6 cellular contexts compared by ENCODE assay signal in genomic region chr17:30736371-30736770, GRCh38.
DNase-seq lines count a peak whose midpoint lies in the region; ATAC-seq and TF ChIP-seq lines count a peak whose summit lies in the region.
"Not testable (repeated sequence)": the region's sequence is repeated elsewhere in the genome, so short reads cannot be mapped to it uniquely, and the experiment has no call there.

No MANE protein-coding gene starts in this region.

- POLR2A ChIA-PET in HEK293 (lab: Yijun Ruan, JAX) = not testable (repeated sequence)

- H3F3A ChIP-seq in neural progenitor cell (ENCODE audit: low read depth) = peaks cover 14% of the 10 kb centered on the region

- not testable (repeated sequence) for H3K27me3 ChIP-seq in dorsolateral prefrontal cortex, neural progenitor cell

- H3K36me3 ChIP-seq in HEK293 (ENCODE audit: control insufficient read depth in 2 of 2, insufficient read depth in 1 of 2, low read length in 2 of 2) = peaks cover 27 to 46% of the 10 kb centered on the region in 2 experiments
- not testable (repeated sequence) for H3K36me3 ChIP-seq in neural progenitor cell

- H3K36me3 Mint-ChIP-seq in activated CD4-positive, alpha-beta T cell treated with anti-CD3 and anti-CD28 coated beads, Interleukin-2, amount 10 ng/mL, durations not matched to agents 24 days and 14 days (ENCODE audit: low read depth) = peaks cover 47% of the 10 kb centered on the region
- H3K36me3 Mint-ChIP-seq in activated T-cell treated with anti-CD3 and anti-CD28 coated beads, Interleukin-2, amount 50 U/mL, for 24 hours (ENCODE audit: low read depth) = peaks cover 82% of the 10 kb centered on the region
- H3K36me3 Mint-ChIP-seq in neural progenitor cell = peaks cover 17% of the 10 kb centered on the region

- peak overlapping the region; percentile 5 for H3K27ac Mint-ChIP-seq in activated CD4-positive, alpha-beta T cell treated with anti-CD3 and anti-CD28 coated beads, Interleukin-2, amount 10 ng/mL, durations not matched to agents 24 days and 14 days
- H3K27ac Mint-ChIP-seq in activated T-cell treated with anti-CD3 and anti-CD28 coated beads, Interleukin-2, amount 50 U/mL, for 24 hours = peak overlapping the region; percentile 8
- H3K27ac Mint-ChIP-seq in neural progenitor cell = peak overlapping the region; percentile 46

- H3K9ac ChIP-seq in neural progenitor cell = not testable (repeated sequence)

- peaks cover 95% of the 10 kb centered on the region for H3K79me2 ChIP-seq in neural progenitor cell (ENCODE audit: low read depth)

- CTCF ChIA-PET in HEK293 (lab: Yijun Ruan, JAX) = not testable (repeated sequence)

- TF ChIP-seq CTCF in HEK293 (tag by site-specific recombination; IDR thresholded peaks at IDR 0.05); dorsolateral prefrontal cortex (IDR thresholded peaks at IDR 0.05 in 54 of 56, conservative IDR thresholded peaks at IDR 0.05 in 2 of 56; ENCODE audit: low read depth in 1 of 56, partially characterized antibody in 56 of 56); neural progenitor cell (IDR thresholded peaks at IDR 0.05): not testable (repeated sequence)

- H3K4me1 ChIP-seq in HEK293 (ENCODE audit: control insufficient read depth, insufficient read depth, low read length) = not testable (repeated sequence)
- H3K4me1 ChIP-seq in neural progenitor cell = peaks cover 24% of the 10 kb centered on the region

- not testable (repeated sequence) for H3K4me3 ChIP-seq in HEK293 (ENCODE audit: low read depth, low read length); neural progenitor cell
- peak overlapping the region in 10 of 59 donors; percentile 12 to 27 (median 17) for H3K4me3 ChIP-seq in dorsolateral prefrontal cortex

- peaks cover 88% of the 10 kb centered on the region for H4K20me1 ChIP-seq in neural progenitor cell (ENCODE audit: low read depth)

- H3K4me2 ChIP-seq in neural progenitor cell = not testable (repeated sequence)

- intact Hi-C loops in activated CD4-positive, alpha-beta T cell treated with anti-CD3 and anti-CD28 coated beads, Interleukin-2, amount 10 ng/mL, durations not matched to agents 24 days and 14 days (cut with micrococcal nuclease); dorsolateral prefrontal cortex (cut with DNase I): not testable (repeated sequence)

- not testable (repeated sequence) for H3K27ac ChIP-seq in HEK293 (ENCODE audit: extremely low read depth, low read depth, low read length); neural progenitor cell
- peak overlapping the region in 36 of 59 donors; percentile 8 to 69 (median 52) for H3K27ac ChIP-seq in dorsolateral prefrontal cortex

- H3K27me3 Mint-ChIP-seq in activated CD4-positive, alpha-beta T cell treated with anti-CD3 and anti-CD28 coated beads, Interleukin-2, amount 10 ng/mL, durations not matched to agents 24 days and 14 days; activated T-cell treated with anti-CD3 and anti-CD28 coated beads, Interleukin-2, amount 50 U/mL, for 24 hours; neural progenitor cell (ENCODE audit: insufficient read depth, low read depth): not testable (repeated sequence)

- not testable (repeated sequence) for H2AFZ ChIP-seq in neural progenitor cell (replicated peaks)

- not testable (repeated sequence) for DNase-seq in activated CD4-positive, alpha-beta T cell treated with anti-CD3 and anti-CD28 coated beads, Interleukin-2, amount 10 ng/mL, durations not matched to agents 24 days and 14 days; neural progenitor cell (ENCODE audit: low spot score)
- DNase-seq in activated T-cell treated with anti-CD3 and anti-CD28 coated beads, Interleukin-2, amount 50 U/mL, for 24 hours = peak; percentile 16
- DNase-seq in dorsolateral prefrontal cortex (peak in 3 of 10 donors; percentile 16 to 44 (median 21)), left lobe of liver (ENCODE audit: low spot score) (peak; percentile 37)

- H3K9me3 Mint-ChIP-seq in activated CD4-positive, alpha-beta T cell treated with anti-CD3 and anti-CD28 coated beads, Interleukin-2, amount 10 ng/mL, durations not matched to agents 24 days and 14 days; activated T-cell treated with anti-CD3 and anti-CD28 coated beads, Interleukin-2, amount 50 U/mL, for 24 hours; neural progenitor cell: not testable (repeated sequence)

- ATAC-seq in left lobe of liver = not testable (repeated sequence)

- H3K4me3 Mint-ChIP-seq in activated CD4-positive, alpha-beta T cell treated with anti-CD3 and anti-CD28 coated beads, Interleukin-2, amount 10 ng/mL, durations not matched to agents 24 days and 14 days; activated T-cell treated with anti-CD3 and anti-CD28 coated beads, Interleukin-2, amount 50 U/mL, for 24 hours; neural progenitor cell: not testable (repeated sequence)

- peaks cover 12% of the 10 kb centered on the region for H3K4me1 Mint-ChIP-seq in activated CD4-positive, alpha-beta T cell treated with anti-CD3 and anti-CD28 coated beads, Interleukin-2, amount 10 ng/mL, durations not matched to agents 24 days and 14 days
- peaks cover 40% of the 10 kb centered on the region for H3K4me1 Mint-ChIP-seq in activated T-cell treated with anti-CD3 and anti-CD28 coated beads, Interleukin-2, amount 50 U/mL, for 24 hours (ENCODE audit: low read depth)
- H3K4me1 Mint-ChIP-seq in neural progenitor cell = peaks cover 24% of the 10 kb centered on the region

- not testable (repeated sequence) for H3K9me3 ChIP-seq in HEK293 (ENCODE audit: control insufficient read depth, insufficient read depth, low read depth, low read length); neural progenitor cell (ENCODE audit: low read depth)

TF ChIP-seq in HEK293, 187 proteins besides CTCF, POLR2A, EP300 and RAD21:
- TF ChIP-seq ZBTB17 (tag by site-specific recombination; IDR thresholded peaks at IDR 0.05) = 0 out of 2 replicates have a peak, but pooled peaks have one; percentile 17
